16 cellular contexts compared by ENCODE assay signal in the genomic region with DNA sequence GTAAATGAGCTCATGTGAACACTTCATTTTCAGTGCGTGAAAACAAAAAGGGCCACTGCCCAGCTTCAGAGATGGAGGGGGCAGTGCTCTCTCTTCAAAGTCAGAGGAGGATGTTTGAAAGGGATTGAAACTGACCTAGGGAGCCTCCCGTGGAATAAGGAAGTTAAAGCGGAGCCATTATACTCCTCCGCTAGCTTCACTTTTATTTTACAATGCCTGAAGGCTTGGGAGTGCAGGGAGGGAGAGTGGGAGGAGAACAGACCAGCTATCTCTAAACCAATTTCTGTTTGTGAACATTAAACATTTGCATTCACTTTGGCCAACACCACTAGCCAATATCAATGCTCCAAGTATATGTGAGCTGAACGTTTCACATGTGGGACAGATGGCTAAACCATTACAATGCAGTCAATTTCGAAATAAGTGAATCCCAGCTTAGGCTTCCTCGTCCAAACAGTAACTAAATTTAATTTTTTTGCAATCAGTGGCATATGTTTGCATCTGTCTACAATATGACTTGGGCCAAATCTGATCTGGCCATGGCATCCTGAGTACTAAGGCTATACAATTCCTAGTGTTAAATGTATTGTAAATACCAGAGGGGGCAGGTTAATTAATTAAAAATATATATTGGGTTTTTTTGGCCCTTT.
DNase-seq lines count a peak whose midpoint lies in the region; ATAC-seq and TF ChIP-seq lines count a peak whose summit lies in the region.
"Had no signal": no experiment of that assay in that cellular context is flagged by ENCODE, and none has a peak within 500 bp of the region (broad histone marks: within the 10 kb centered on the region; RNA-seq: fewer than 3 reads in every experiment).

No MANE protein-coding gene starts in this region.

- no peaks in the 10 kb centered on the region for H4K20me1 ChIP-seq in SK-N-SH (ENCODE audit: insufficient read depth)

- H3K9me3 ChIP-seq in SK-N-SH = no peaks in the 10 kb centered on the region
- H3K9me3 ChIP-seq in upper lobe of right lung = no peaks in the 10 kb centered on the region
- H3K9me3 ChIP-seq: esophagus muscularis mucosa, upper lobe of left lung had no signal

- no peaks in the 10 kb centered on the region for H3K9me2 ChIP-seq in SK-N-SH

- H3K9ac ChIP-seq in SK-N-SH = no peak overlapping the region

- ATAC-seq in upper lobe of right lung = no peak
- ATAC-seq: activated naive CD4-positive, alpha-beta T cell treated with anti-CD3 and anti-CD28 coated beads, Interleukin-2, amount 50 U/mL, for 72 hours; left ventricle myocardium superior; naive thymus-derived CD4-positive, alpha-beta T cell had no signal

- H3K4me1 ChIP-seq in SK-N-SH (ENCODE audit: control insufficient read depth in 1 of 2, insufficient read depth in 2 of 2, low read depth in 1 of 2, low read length in 1 of 2) = peaks cover 0 to 30% of the 10 kb centered on the region in 2 experiments; a peak in 2 of 4 replicates
- H3K4me1 ChIP-seq in upper lobe of right lung = no peaks in the 10 kb centered on the region
- H3K4me1 ChIP-seq: upper lobe of left lung had no signal

- CTCF ChIA-PET in SK-N-SH (lab: Yijun Ruan, JAX) = interaction anchor here (0.7 to 2.0 kb wide), 18 partner anchors 8 to 375 kb away, joined by 3 to 7 read pairs (median 4); a partner anchor contains a TSS

- POLR2A ChIA-PET in SK-N-SH (lab: Yijun Ruan, JAX) = interaction anchor here (1.0 to 1.4 kb wide), 3 partner anchors 16 to 127 kb away, joined by 4 to 6 read pairs (median 5); a partner anchor contains a TSS

- TF ChIP-seq CTCF in SK-N-SH (IDR thresholded peaks at IDR 0.05) (no peak), glutamatergic neuron (IDR thresholded peaks at IDR 0.05; ENCODE audit: partially characterized antibody, unreplicated experiment) (no peak), GM20000 (IDR thresholded peaks at IDR 0.05; ENCODE audit: extremely low read depth, missing control alignments) (no peak), upper lobe of right lung (IDR thresholded peaks at IDR 0.05) (no peak)

- no peaks in the 10 kb centered on the region for H3K79me2 ChIP-seq in SK-N-SH (ENCODE audit: insufficient read depth)

- intact Hi-C loops in upper lobe of right lung (cut with DNase I) = no loop called here
- intact Hi-C loops in activated T-helper 1 cell treated with anti-CD3 and anti-CD28 coated beads, Interleukin-12 subunit alpha, Interleukin-12 subunit beta, Interleukin-2, Interleukin-4 antibody, amounts not matched to agents 30 ng/mL and 10 ng/mL and 1 ng/mL, durations not matched to agents 14 hours and 24 hours and 36 hours (cut with micrococcal nuclease) = no loop called here

- peak; percentile 50 for TF ChIP-seq RAD21 in SK-N-SH (IDR thresholded peaks at IDR 0.05; ENCODE audit: low read length)

- H3K4me1 Mint-ChIP-seq in glutamatergic neuron (ENCODE audit: low read depth, unreplicated experiment) = peaks cover 23% of the 10 kb centered on the region
- peaks cover 2% of the 10 kb centered on the region for H3K4me1 Mint-ChIP-seq in activated T-helper 1 cell treated with anti-CD3 and anti-CD28 coated beads, Interleukin-12 subunit alpha, Interleukin-12 subunit beta, Interleukin-2, Interleukin-4 antibody, amounts not matched to agents 30 ng/mL and 10 ng/mL and 1 ng/mL, durations not matched to agents 14 hours and 24 hours and 36 hours (ENCODE audit: low read depth)

- peak; percentile 7 for DNase-seq in SIG-M5 treated with dmso at 0.1 percent for 504 hours (lab: John Stamatoyannopoulos, UW; ENCODE audit: unreplicated experiment)
- DNase-seq in SIG-M5 (lab: John Stamatoyannopoulos, UW) = no peak
- peak; percentile 56 for DNase-seq in SK-N-SH
- DNase-seq in glutamatergic neuron = no peak
- no peak for DNase-seq in GM20000 (ENCODE audit: low spot score)
- no peak for DNase-seq in upper lobe of right lung
- no peak for DNase-seq in activated T-helper 1 cell treated with anti-CD3 and anti-CD28 coated beads, Interleukin-12 subunit alpha, Interleukin-12 subunit beta, Interleukin-2, Interleukin-4 antibody, amounts not matched to agents 30 ng/mL and 10 ng/mL and 1 ng/mL, durations not matched to agents 14 hours and 24 hours and 36 hours (ENCODE audit: low spot score)
- no peak for DNase-seq in AML-193 (lab: John Stamatoyannopoulos, UW)
- DNase-seq: COR-L47; left ventricle myocardium superior; naive thymus-derived CD4-positive, alpha-beta T cell; NCI-H1092; upper lobe of left lung had no signal

- H2AFZ ChIP-seq in SK-N-SH (ENCODE audit: low read depth) = peak overlapping the region; percentile 76

- H3K27me3 Mint-ChIP-seq in glutamatergic neuron (ENCODE audit: unreplicated experiment) = no peaks in the 10 kb centered on the region
- no peaks in the 10 kb centered on the region for H3K27me3 Mint-ChIP-seq in activated T-helper 1 cell treated with anti-CD3 and anti-CD28 coated beads, Interleukin-12 subunit alpha, Interleukin-12 subunit beta, Interleukin-2, Interleukin-4 antibody, amounts not matched to agents 30 ng/mL and 10 ng/mL and 1 ng/mL, durations not matched to agents 14 hours and 24 hours and 36 hours (ENCODE audit: insufficient read depth)

- H3K4me2 ChIP-seq in SK-N-SH = 0 out of 2 replicates have a peak overlapping the region, but pooled peaks have one; percentile 14

- H3F3A ChIP-seq in SK-N-SH (replicated peaks; ENCODE audit: insufficient read depth) = no peaks in the 10 kb centered on the region

- H3K36me3 Mint-ChIP-seq in glutamatergic neuron (ENCODE audit: unreplicated experiment) = no peaks in the 10 kb centered on the region
- no peaks in the 10 kb centered on the region for H3K36me3 Mint-ChIP-seq in activated T-helper 1 cell treated with anti-CD3 and anti-CD28 coated beads, Interleukin-12 subunit alpha, Interleukin-12 subunit beta, Interleukin-2, Interleukin-4 antibody, amounts not matched to agents 30 ng/mL and 10 ng/mL and 1 ng/mL, durations not matched to agents 14 hours and 24 hours and 36 hours (ENCODE audit: low read depth)
- H3K36me3 Mint-ChIP-seq: activated naive CD4-positive, alpha-beta T cell treated with anti-CD3 and anti-CD28 coated beads, Interleukin-2, amount 50 U/mL, for 72 hours had no signal

- H3K27ac Mint-ChIP-seq in glutamatergic neuron (ENCODE audit: unreplicated experiment) = peak overlapping the region; percentile 46
- no peak overlapping the region for H3K27ac Mint-ChIP-seq in activated T-helper 1 cell treated with anti-CD3 and anti-CD28 coated beads, Interleukin-12 subunit alpha, Interleukin-12 subunit beta, Interleukin-2, Interleukin-4 antibody, amounts not matched to agents 30 ng/mL and 10 ng/mL and 1 ng/mL, durations not matched to agents 14 hours and 24 hours and 36 hours
- H3K27ac Mint-ChIP-seq: activated naive CD4-positive, alpha-beta T cell treated with anti-CD3 and anti-CD28 coated beads, Interleukin-2, amount 50 U/mL, for 72 hours; naive thymus-derived CD4-positive, alpha-beta T cell; stimulated activated naive CD8-positive, alpha-beta T cell treated with anti-CD3 and anti-CD28 coated beads, Interleukin-15, Interleukin-2, amounts not matched to agents 100 ng/mL and 50 ng/mL, for 24 hours had no signal

- 29% methylated on average over 7 of the region's 7 CpGs for WGBS in SK-N-SH (ENCODE audit: low lambda C conversion rate)

- no peak overlapping the region for H3K4me3 Mint-ChIP-seq in glutamatergic neuron (ENCODE audit: unreplicated experiment)
- H3K4me3 Mint-ChIP-seq in activated T-helper 1 cell treated with anti-CD3 and anti-CD28 coated beads, Interleukin-12 subunit alpha, Interleukin-12 subunit beta, Interleukin-2, Interleukin-4 antibody, amounts not matched to agents 30 ng/mL and 10 ng/mL and 1 ng/mL, durations not matched to agents 14 hours and 24 hours and 36 hours = no peak overlapping the region
- H3K4me3 Mint-ChIP-seq: naive thymus-derived CD4-positive, alpha-beta T cell; stimulated activated naive CD8-positive, alpha-beta T cell treated with anti-CD3 and anti-CD28 coated beads, Interleukin-15, Interleukin-2, amounts not matched to agents 100 ng/mL and 50 ng/mL, for 24 hours had no signal

- H3K36me3 ChIP-seq in SK-N-SH (replicated peaks in 1 of 2; ENCODE audit: control insufficient read depth in 1 of 2, insufficient read depth in 2 of 2, low read length in 1 of 2) = no peaks in the 10 kb centered on the region
- no peaks in the 10 kb centered on the region for H3K36me3 ChIP-seq in upper lobe of right lung
- H3K36me3 ChIP-seq: esophagus muscularis mucosa, upper lobe of left lung had no signal

- H3K27ac ChIP-seq in SK-N-SH (ENCODE audit: low read depth in 2 of 2, low read length in 1 of 2) (peak overlapping the region; percentile 13 to 97; a peak in 3 of 4 replicates), upper lobe of right lung (no peak overlapping the region)
- H3K27ac ChIP-seq: esophagus muscularis mucosa, upper lobe of left lung had no signal

- TF ChIP-seq EP300 in SK-N-SH (IDR thresholded peaks at IDR 0.05; ENCODE audit: borderline replicate concordance in 1 of 2, low read depth in 1 of 2, low read length in 1 of 2) = peak in 1 of 2 experiments; percentile 94; a peak in 2 of 4 replicates

- H3K4me3 ChIP-seq in SK-N-SH (ENCODE audit: low read depth in 2 of 2, low read length in 1 of 2) (peak overlapping the region in 1 of 2 experiments; percentile 32; a peak in 2 of 4 replicates), upper lobe of right lung (no peak overlapping the region)
- H3K4me3 ChIP-seq: esophagus muscularis mucosa had no signal

- peaks cover 5% of the 10 kb centered on the region for H3K9me3 Mint-ChIP-seq in glutamatergic neuron (ENCODE audit: unreplicated experiment)
- H3K9me3 Mint-ChIP-seq in activated T-helper 1 cell treated with anti-CD3 and anti-CD28 coated beads, Interleukin-12 subunit alpha, Interleukin-12 subunit beta, Interleukin-2, Interleukin-4 antibody, amounts not matched to agents 30 ng/mL and 10 ng/mL and 1 ng/mL, durations not matched to agents 14 hours and 24 hours and 36 hours = no peaks in the 10 kb centered on the region
- H3K9me3 Mint-ChIP-seq: stimulated activated naive CD8-positive, alpha-beta T cell treated with anti-CD3 and anti-CD28 coated beads, Interleukin-15, Interleukin-2, amounts not matched to agents 100 ng/mL and 50 ng/mL, for 24 hours had no signal

- no peaks in the 10 kb centered on the region for H3K27me3 ChIP-seq in SK-N-SH (ENCODE audit: insufficient read depth)
- no peaks in the 10 kb centered on the region for H3K27me3 ChIP-seq in upper lobe of right lung
- H3K27me3 ChIP-seq: esophagus muscularis mucosa, upper lobe of left lung had no signal

TF ChIP-seq in SK-N-SH, 30 proteins besides CTCF, POLR2A, EP300 and RAD21 (continues in another document):
- no peak for TF ChIP-seq FOXM1 (IDR thresholded peaks at IDR 0.05; ENCODE audit: low read depth)
- TF ChIP-seq RCOR1 (IDR thresholded peaks at IDR 0.05; ENCODE audit: low read length) = peak; percentile 93
- TF ChIP-seq, protein P1, sequence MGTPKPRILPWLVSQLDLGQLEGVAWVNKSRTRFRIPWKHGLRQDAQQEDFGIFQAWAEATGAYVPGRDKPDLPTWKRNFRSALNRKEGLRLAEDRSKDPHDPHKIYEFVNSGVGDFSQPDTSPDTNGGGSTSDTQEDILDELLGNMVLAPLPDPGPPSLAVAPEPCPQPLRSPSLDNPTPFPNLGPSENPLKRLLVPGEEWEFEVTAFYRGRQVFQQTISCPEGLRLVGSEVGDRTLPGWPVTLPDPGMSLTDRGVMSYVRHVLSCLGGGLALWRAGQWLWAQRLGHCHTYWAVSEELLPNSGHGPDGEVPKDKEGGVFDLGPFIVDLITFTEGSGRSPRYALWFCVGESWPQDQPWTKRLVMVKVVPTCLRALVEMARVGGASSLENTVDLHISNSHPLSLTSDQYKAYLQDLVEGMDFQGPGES (IDR thresholded peaks at IDR 0.05; ENCODE audit: low read depth, low read length) = no peak

Comparison
In these comparisons a context has a peak if more than half of its experiments do, and no peak if none do; other contexts are left out.
1. DNase-seq: peak in SIG-M5 treated with dmso at 0.1 percent for 504 hours (single experiment) and SK-N-SH (single experiment); none in SIG-M5 (single experiment), glutamatergic neuron (single experiment), GM20000 (single experiment), upper lobe of right lung (single experiment), activated T-helper 1 cell treated with anti-CD3 and anti-CD28 coated beads, Interleukin-12 subunit alpha, Interleukin-12 subunit beta, Interleukin-2, Interleukin-4 antibody, amounts not matched to agents 30 ng/mL and 10 ng/mL and 1 ng/mL, durations not matched to agents 14 hours and 24 hours and 36 hours (single experiment) and AML-193 (0 of 2).